In genomic region chr6:75345413-75345812, GRCh38 we compare ENCODE assay signal across 1 cellular context.
TF ChIP-seq lines count a peak whose summit lies in the region.

No MANE protein-coding gene starts in this region.

TF ChIP-seq in K562, 482 proteins besides CTCF, POLR2A, EP300 and RAD21 (continued from another document):
- TF ChIP-seq ELF1 (tag; IDR thresholded peaks at IDR 0.05) (no peak), JUND (IDR thresholded peaks at IDR 0.05; ENCODE audit: borderline replicate concordance, low read depth, low read length) (peak; percentile 67), JUND (tag; IDR thresholded peaks at IDR 0.05; ENCODE audit: borderline replicate concordance, low read depth, low read length) (peak; percentile 72), TAF1 (IDR thresholded peaks at IDR 0.05; ENCODE audit: control insufficient read depth, extremely low read depth, insufficient read depth, low read length, severe bottlenecking) (peak; percentile 26), KAT7 (CRISPR knock-in tag; IDR thresholded peaks at IDR 0.05; ENCODE audit: borderline replicate concordance) (no peak), ZNF253 (CRISPR knock-in tag; conservative IDR thresholded peaks at IDR 0.05) (no peak), ZKSCAN1 (IDR thresholded peaks at IDR 0.05; ENCODE audit: low read depth, low read length) (no peak), RNF2 (IDR thresholded peaks at IDR 0.05) (no peak)
